Comparison of ENCODE assay signal across 18 cellular contexts in genomic region chr22:29710922-29711593, GRCh38. TPM values are rescaled to one million over a fixed set of nuclear protein-coding genes. Genes with fewer than 3 reads are reported as not detected.
DNase-seq lines count a peak whose midpoint lies in the region; ATAC-seq and TF ChIP-seq lines count a peak whose summit lies in the region.
"Had no signal": no experiment of that assay in that cellular context is flagged by ENCODE, and none has a peak within 500 bp of the region (broad histone marks: within the 10 kb centered on the region; RNA-seq: fewer than 3 reads in every experiment).

No MANE protein-coding gene starts in this region.

- POLR2A ChIA-PET in PC-9 (lab: Charles Lee; ENCODE audit: unreplicated experiment) = interaction anchor here (0.6 kb wide), 3 partner anchors 60 to 364 kb away, joined by 7 to 23 read pairs (median 8); no protein-coding TSS in a partner anchor

- H3K4me2 ChIP-seq in PC-9 = peak overlapping the region; percentile 24; the same call in 1 of the 2 replicates
- H3K4me2 ChIP-seq: hepatocyte, neural progenitor cell had no signal

- no peaks in the 10 kb centered on the region for H3K79me2 ChIP-seq in PC-9 (ENCODE audit: low read depth)
- H3K79me2 ChIP-seq: hepatocyte had no signal

- intact Hi-C loops in Right ventricle myocardium inferior (cut with DNase I) (no loop called here), cardiac septum (cut with DNase I) (no loop called here), PC-9 (cut with micrococcal nuclease; ENCODE audit: unreplicated experiment) (no loop called here)

- 0 out of 2 replicates have a peak, but pooled peaks cover 11% of the 10 kb centered on the region for H3K4me1 ChIP-seq in PC-9 (replicated peaks; ENCODE audit: insufficient read depth)

- H3K9me2 ChIP-seq in PC-9 (ENCODE audit: insufficient read depth) = no peaks in the 10 kb centered on the region

- ATAC-seq in Right ventricle myocardium inferior = peak; percentile 69
- no peak for ATAC-seq in stimulated activated naive CD8-positive, alpha-beta T cell treated with anti-CD3 and anti-CD28 coated beads, Interleukin-15, Interleukin-2, amounts not matched to agents 100 U/mL and 50 U/mL, for 24 hours
- ATAC-seq: GM12878, WTC11 had no signal

- no peak overlapping the region for H3K4me3 ChIP-seq in PC-9
- H3K4me3 ChIP-seq: GM12878, hepatocyte, neural progenitor cell had no signal

- no peak overlapping the region for H3K27ac ChIP-seq in PC-9
- H3K27ac ChIP-seq: hepatocyte, neural progenitor cell had no signal

- H4K20me1 ChIP-seq in PC-9 (ENCODE audit: insufficient read depth) = no peaks in the 10 kb centered on the region

- H3K9me3 ChIP-seq in PC-9 (ENCODE audit: insufficient read depth, low read depth) = no peaks in the 10 kb centered on the region

- H3K36me3 ChIP-seq in PC-9 (ENCODE audit: low read depth) = no peaks in the 10 kb centered on the region
- H3K36me3 ChIP-seq: neural progenitor cell had no signal

- no peaks in the 10 kb centered on the region for H3F3A ChIP-seq in PC-9 (ENCODE audit: insufficient read depth, low read depth)

- CTCF ChIA-PET in PC-9 (lab: Charles Lee) = interaction anchor here (0.7 kb wide), 1 partner anchor 103 kb away, joined by 7 read pairs; no protein-coding TSS in a partner anchor

- H3K27me3 ChIP-seq in PC-9 (ENCODE audit: insufficient read depth, low read depth) = no peaks in the 10 kb centered on the region

- H2AFZ ChIP-seq in PC-9 = no peak overlapping the region
- H2AFZ ChIP-seq: hepatocyte, neural progenitor cell had no signal

- BruUV-seq in PC-9 (replicated peaks; lab: Mats Ljungman, UMichigan) = no TSS peak

- TF ChIP-seq CTCF in PC-9 (conservative IDR thresholded peaks at IDR 0.05) = no peak

- DNase-seq in Right ventricle myocardium inferior (ENCODE audit: missing footprints) (no peak), cardiac septum (ENCODE audit: low spot score) (no peak), PC-9 (peak in 1 of 2 experiments; percentile 80), hepatic stellate cell (ENCODE audit: low spot score) (peak; percentile 50), midbrain (lab: John Stamatoyannopoulos, UW) (no peak), Kasumi-1 (lab: John Stamatoyannopoulos, UW) (no peak), NOMO-1 (lab: John Stamatoyannopoulos, UW; ENCODE audit: unreplicated experiment in 2 of 2) (no peak)
- no peak for DNase-seq in stimulated activated naive CD8-positive, alpha-beta T cell treated with anti-CD3 and anti-CD28 coated beads, Interleukin-15, Interleukin-2, amounts not matched to agents 100 U/mL and 50 U/mL, for 24 hours
- DNase-seq: activated CD8-positive, alpha-beta memory T cell treated with anti-CD3 and anti-CD28 coated beads, Interleukin-2, amount 50 U/mL, for 4 hours; activated naive CD8-positive, alpha-beta T cell treated with anti-CD3 and anti-CD28 coated beads for 36 hours; SW 1271 had no signal

RNA-seq across cellular contexts. Expression of gene CABP7, which starts 8.7 kb away (rescaled TPM):
- total RNA-seq in Right ventricle myocardium inferior = not detected
- total RNA-seq in cardiac septum = not detected
- total RNA-seq in PC-9 (2021) = 0.11 TPM in 1 of 2 replicates, not detected in the other
- total RNA-seq: chondrocyte, epithelial cell of proximal tubule, hepatocyte, liver had no signal

RNA-seq across cellular contexts. Expression of gene ZMAT5, which starts 55.7 kb away (rescaled TPM):
- 21.7 TPM for total RNA-seq in Right ventricle myocardium inferior
- 17.1 TPM for total RNA-seq in cardiac septum
- 14.2 and 15.5 TPM in 2 replicates for total RNA-seq in PC-9 (2021)

RNA-seq across cellular contexts. Expression of gene UQCR10, which starts 56.1 kb away (rescaled TPM):
- 381 TPM for total RNA-seq in Right ventricle myocardium inferior
- 271 TPM for total RNA-seq in cardiac septum
- 85.4 and 103 TPM in 2 replicates for total RNA-seq in PC-9 (2021)
